ENCODE assay signal across 12 cellular contexts in genomic region chrX:10070714-10071436, GRCh38.
DNase-seq lines count a peak whose midpoint lies in the region; ATAC-seq, FAIRE-seq and TF ChIP-seq lines count a peak whose summit lies in the region.
"Had no signal": no experiment of that assay in that cellular context is flagged by ENCODE, and none has a peak within 500 bp of the region (broad histone marks: within the 10 kb centered on the region; RNA-seq: fewer than 3 reads in every experiment).

No MANE protein-coding gene starts in this region.

- H3K4me2 ChIP-seq in GM12878 (ENCODE audit: control insufficient read depth, insufficient read depth), result no peak overlapping the region

- H3K36me3 Mint-ChIP-seq in activated CD4-positive, alpha-beta memory T cell treated with anti-CD3 and anti-CD28 coated beads for 36 hours, result peaks cover 5% of the 10 kb centered on the region
- peaks cover 12% of the 10 kb centered on the region for H3K36me3 Mint-ChIP-seq in activated CD4-positive, alpha-beta memory T cell treated with anti-CD3 and anti-CD28 coated beads, Interleukin-2, amount 10 ng/mL, durations not matched to agents 7 days and 5 days (ENCODE audit: low read depth)
- H3K36me3 Mint-ChIP-seq in CD4-positive, CD25-positive, alpha-beta regulatory T cell, result no peaks in the 10 kb centered on the region
- H3K36me3 Mint-ChIP-seq in naive thymus-derived CD8-positive, alpha-beta T cell, result peaks cover 0 to 19% (median 7%) of the 10 kb centered on the region in 3 donors

- no TSS peak for BruUV-seq in GM12878 (replicated peaks; lab: Mats Ljungman, UMichigan)

- H3K27ac ChIP-seq in CD4-positive, CD25-positive, alpha-beta regulatory T cell (ENCODE audit: insufficient read depth, low read length, poor library complexity, severe bottlenecking), result no peak overlapping the region
- no peak overlapping the region for H3K27ac ChIP-seq in GM12878 (ENCODE audit: control insufficient read depth, insufficient read depth)

- SMC1A ChIA-PET in GM12878 (lab: Charles Lee; ENCODE audit: uncharacterized antibody, unreplicated experiment), result interaction anchor here (1.2 to 1.7 kb wide), 3 partner anchors 8 to 20 kb away, joined by 3 to 4 read pairs (median 4); no protein-coding TSS in a partner anchor

- H3K36me3 ChIP-seq in CD4-positive, CD25-positive, alpha-beta regulatory T cell (ENCODE audit: control insufficient read depth, insufficient read depth, low read length), result peaks cover 11% of the 10 kb centered on the region
- H3K36me3 ChIP-seq in GM12878 (ENCODE audit: control insufficient read depth in 2 of 2, insufficient read depth in 2 of 2, low read length in 1 of 2), result no peaks in the 10 kb centered on the region; a peak in 1 of 4 replicates

- intact Hi-C loops in activated CD4-positive, alpha-beta memory T cell treated with anti-CD3 and anti-CD28 coated beads for 36 hours (cut with micrococcal nuclease), result no loop called here
- intact Hi-C loops in GM12878 (cut with micrococcal nuclease; ENCODE audit: unreplicated experiment), result no loop called here

- FAIRE-seq in GM12878 (lab: Jason Lieb, UNC), result no peak
- FAIRE-seq in D721Med (lab: Jason Lieb, UNC), result no peak
- FAIRE-seq: GM18507 had no signal

- H3K79me2 ChIP-seq in GM12878 (ENCODE audit: control insufficient read depth, insufficient read depth, low read length), result no peaks in the 10 kb centered on the region

- H3K9ac ChIP-seq in GM12878 (ENCODE audit: control insufficient read depth, insufficient read depth, low read length), result no peak overlapping the region

- peaks cover 9% of the 10 kb centered on the region for H3K4me1 Mint-ChIP-seq in activated CD4-positive, alpha-beta memory T cell treated with anti-CD3 and anti-CD28 coated beads for 36 hours (ENCODE audit: low read depth)
- no peaks in the 10 kb centered on the region for H3K4me1 Mint-ChIP-seq in activated CD4-positive, alpha-beta memory T cell treated with anti-CD3 and anti-CD28 coated beads, Interleukin-2, amount 10 ng/mL, durations not matched to agents 7 days and 5 days
- peaks cover 0 to 13% (median 3%) of the 10 kb centered on the region in 4 donors for H3K4me1 Mint-ChIP-seq in CD4-positive, CD25-positive, alpha-beta regulatory T cell
- H3K4me1 Mint-ChIP-seq in naive thymus-derived CD8-positive, alpha-beta T cell, result peaks cover 0 to 19% (median 6%) of the 10 kb centered on the region in 4 donors

- no peak overlapping the region for H3K4me3 ChIP-seq in CD4-positive, CD25-positive, alpha-beta regulatory T cell (ENCODE audit: low read depth, low read length)
- no peak overlapping the region for H3K4me3 ChIP-seq in GM12878

- TF ChIP-seq POLR2A in GM12878 (IDR thresholded peaks at IDR 0.05; ENCODE audit: low read depth, low read length), result no peak

- in situ Hi-C loops in GM12878 (cut with MboI), result no loop called here

- no peak for TF ChIP-seq RAD21 in GM12878 (IDR thresholded peaks at IDR 0.05; ENCODE audit: insufficient read depth, low read depth, low read length)

- H2AFZ ChIP-seq in GM12878 (ENCODE audit: control insufficient read depth, low read depth, low read length), result no peak overlapping the region

- no peak for ATAC-seq in CD4-positive, CD25-positive, alpha-beta regulatory T cell (ENCODE audit: low read depth in 2 of 2)
- ATAC-seq in GM12878 (peak; percentile 46), GM19328 (IDR thresholded peaks at IDR 0.05; ENCODE audit: unreplicated experiment) (no peak)
- ATAC-seq in naive thymus-derived CD8-positive, alpha-beta T cell, result no peak

- H3K27ac Mint-ChIP-seq in activated CD4-positive, alpha-beta memory T cell treated with anti-CD3 and anti-CD28 coated beads for 36 hours, result no peak overlapping the region
- no peak overlapping the region for H3K27ac Mint-ChIP-seq in activated CD4-positive, alpha-beta memory T cell treated with anti-CD3 and anti-CD28 coated beads, Interleukin-2, amount 10 ng/mL, durations not matched to agents 7 days and 5 days
- H3K27ac Mint-ChIP-seq in CD4-positive, CD25-positive, alpha-beta regulatory T cell, result peak overlapping the region in 2 of 3 donors; percentile 10 to 54
- peak overlapping the region in 6 of 10 donors; percentile 4 to 71 (median 49) for H3K27ac Mint-ChIP-seq in naive thymus-derived CD8-positive, alpha-beta T cell
- H3K27ac Mint-ChIP-seq: B cell had no signal

- CTCF ChIA-PET in activated CD4-positive, alpha-beta memory T cell treated with anti-CD3 and anti-CD28 coated beads for 36 hours (lab: Charles Lee), result no interaction called here
- CTCF ChIA-PET in activated CD4-positive, alpha-beta memory T cell treated with anti-CD3 and anti-CD28 coated beads, Interleukin-2, amount 10 ng/mL, durations not matched to agents 7 days and 5 days (lab: Charles Lee), result no interaction called here
- CTCF ChIA-PET in GM12878 (lab: Yijun Ruan, JAX), result interaction anchor here (0.9 to 1.4 kb wide), 2 partner anchors 8 to 73 kb away, joined by 3 read pairs; no protein-coding TSS in a partner anchor

- 32% methylated on average over 7 of the region's 7 CpGs for WGBS in GM12878 (ENCODE audit: insufficient coverage, insufficient replicate concordance, low lambda C conversion rate, missing lambda C conversion rate)

- DNase-seq in activated CD4-positive, alpha-beta memory T cell treated with anti-CD3 and anti-CD28 coated beads for 36 hours, result peak; percentile 11
- no peak for DNase-seq in activated CD4-positive, alpha-beta memory T cell treated with anti-CD3 and anti-CD28 coated beads, Interleukin-2, amount 10 ng/mL, durations not matched to agents 7 days and 5 days
- no peak for DNase-seq in CD4-positive, CD25-positive, alpha-beta regulatory T cell
- DNase-seq in GM12878 (ENCODE audit: low read depth, low spot score) (no peak), NK-92 (lab: John Stamatoyannopoulos, UW; ENCODE audit: unreplicated experiment) (no peak), D721Med (ENCODE audit: insufficient read length, low spot score) (no peak)
- DNase-seq in naive thymus-derived CD8-positive, alpha-beta T cell, result peak in 1 of 10 donors; percentile 7
- DNase-seq: 8988T, MM.1S had no signal

- RAD21 ChIA-PET in GM12878 (lab: Charles Lee; ENCODE audit: unreplicated experiment), result no interaction called here

- H3K27me3 ChIP-seq in CD4-positive, CD25-positive, alpha-beta regulatory T cell (ENCODE audit: control insufficient read depth, insufficient read depth, low read length), result no peaks in the 10 kb centered on the region
- no peaks in the 10 kb centered on the region for H3K27me3 ChIP-seq in GM12878 (replicated peaks in 1 of 2; ENCODE audit: control insufficient read depth in 2 of 2, insufficient read depth in 2 of 2, low read length in 1 of 2)

- H3K27me3 Mint-ChIP-seq in activated CD4-positive, alpha-beta memory T cell treated with anti-CD3 and anti-CD28 coated beads for 36 hours, result no peaks in the 10 kb centered on the region
- H3K27me3 Mint-ChIP-seq in activated CD4-positive, alpha-beta memory T cell treated with anti-CD3 and anti-CD28 coated beads, Interleukin-2, amount 10 ng/mL, durations not matched to agents 7 days and 5 days, result no peaks in the 10 kb centered on the region
- no peaks in the 10 kb centered on the region for H3K27me3 Mint-ChIP-seq in CD4-positive, CD25-positive, alpha-beta regulatory T cell
- H3K27me3 Mint-ChIP-seq in naive thymus-derived CD8-positive, alpha-beta T cell, result no peaks in the 10 kb centered on the region
- H3K27me3 Mint-ChIP-seq: B cell had no signal

- no peaks in the 10 kb centered on the region for H3K9me3 Mint-ChIP-seq in activated CD4-positive, alpha-beta memory T cell treated with anti-CD3 and anti-CD28 coated beads for 36 hours
- no peaks in the 10 kb centered on the region for H3K9me3 Mint-ChIP-seq in activated CD4-positive, alpha-beta memory T cell treated with anti-CD3 and anti-CD28 coated beads, Interleukin-2, amount 10 ng/mL, durations not matched to agents 7 days and 5 days
- no peaks in the 10 kb centered on the region for H3K9me3 Mint-ChIP-seq in CD4-positive, CD25-positive, alpha-beta regulatory T cell
- no peaks in the 10 kb centered on the region for H3K9me3 Mint-ChIP-seq in naive thymus-derived CD8-positive, alpha-beta T cell

- no peak for TF ChIP-seq EP300 in GM12878 (IDR thresholded peaks at IDR 0.05; ENCODE audit: borderline replicate concordance in 1 of 2, control insufficient read depth in 1 of 2, low read depth in 2 of 2, low read length in 2 of 2)

- H4K20me1 ChIP-seq in GM12878 (ENCODE audit: control insufficient read depth, insufficient read depth), result no peaks in the 10 kb centered on the region

- POLR2A ChIA-PET in activated CD4-positive, alpha-beta memory T cell treated with anti-CD3 and anti-CD28 coated beads for 36 hours (lab: Charles Lee), result no interaction called here
- POLR2A ChIA-PET in activated CD4-positive, alpha-beta memory T cell treated with anti-CD3 and anti-CD28 coated beads, Interleukin-2, amount 10 ng/mL, durations not matched to agents 7 days and 5 days (lab: Charles Lee), result no interaction called here
- POLR2A ChIA-PET in GM12878 (lab: Charles Lee), result no interaction called here
- POLR2A ChIA-PET in naive thymus-derived CD8-positive, alpha-beta T cell (lab: Charles Lee), result interaction anchor here (1.1 kb wide), 1 partner anchor 44 kb away, joined by 4 read pairs; no protein-coding TSS in a partner anchor

- H3K4me1 ChIP-seq in CD4-positive, CD25-positive, alpha-beta regulatory T cell (ENCODE audit: control insufficient read depth, insufficient read depth, low read length, poor library complexity, severe bottlenecking), result no peaks in the 10 kb centered on the region
- no peaks in the 10 kb centered on the region for H3K4me1 ChIP-seq in GM12878 (ENCODE audit: control insufficient read depth, insufficient read depth, low read length)

- H3K4me3 Mint-ChIP-seq in activated CD4-positive, alpha-beta memory T cell treated with anti-CD3 and anti-CD28 coated beads for 36 hours, result no peak overlapping the region
- no peak overlapping the region for H3K4me3 Mint-ChIP-seq in activated CD4-positive, alpha-beta memory T cell treated with anti-CD3 and anti-CD28 coated beads, Interleukin-2, amount 10 ng/mL, durations not matched to agents 7 days and 5 days
- H3K4me3 Mint-ChIP-seq in CD4-positive, CD25-positive, alpha-beta regulatory T cell, result no peak overlapping the region
- peak overlapping the region in 3 of 10 donors; percentile 13 to 34 (median 29) for H3K4me3 Mint-ChIP-seq in naive thymus-derived CD8-positive, alpha-beta T cell
- H3K4me3 Mint-ChIP-seq: B cell had no signal

- TF ChIP-seq CTCF in GM12878 (IDR thresholded peaks at IDR 0.05 in 2 of 3, conservative IDR thresholded peaks at IDR 0.05 in 1 of 3; ENCODE audit: control insufficient read depth in 2 of 3, extremely low read depth in 1 of 3, insufficient read depth in 1 of 3, low read depth in 3 of 3, low read length in 3 of 3) (no peak), D721Med (IDR thresholded peaks at IDR 0.05; ENCODE audit: insufficient read depth, missing control alignments) (no peak)

- no peaks in the 10 kb centered on the region for H3K9me3 ChIP-seq in CD4-positive, CD25-positive, alpha-beta regulatory T cell (ENCODE audit: control insufficient read depth in 2 of 2, low read length in 2 of 2)
- H3K9me3 ChIP-seq in GM12878 (replicated peaks; ENCODE audit: control insufficient read depth, insufficient read depth, low read length), result no peaks in the 10 kb centered on the region; the same call in 2 of the 3 replicates

Comparison
In these comparisons a context has a peak if more than half of its experiments do, and no peak if none do; other contexts are left out.
1. H3K27ac Mint-ChIP-seq: peak in CD4-positive, CD25-positive, alpha-beta regulatory T cell (2 of 3) and naive thymus-derived CD8-positive, alpha-beta T cell (6 of 10); none in activated CD4-positive, alpha-beta memory T cell treated with anti-CD3 and anti-CD28 coated beads for 36 hours (single experiment) and activated CD4-positive, alpha-beta memory T cell treated with anti-CD3 and anti-CD28 coated beads, Interleukin-2, amount 10 ng/mL, durations not matched to agents 7 days and 5 days (single experiment).